ENCODE assay signal across 6 cellular contexts in genomic region chr6:80411486-80411885, GRCh38.
"Had no signal": no experiment of that assay in that cellular context is flagged by ENCODE, and none has a peak within 500 bp of the region (broad histone marks: within the 10 kb centered on the region; RNA-seq: fewer than 3 reads in every experiment).

No MANE protein-coding gene starts in this region.

- DNase-seq: GM23248, GOT3, H7, H9, HCEC 1CT, HFFc6 had no signal
